ENCODE assay signal across 23 cellular contexts in the genomic region with DNA sequence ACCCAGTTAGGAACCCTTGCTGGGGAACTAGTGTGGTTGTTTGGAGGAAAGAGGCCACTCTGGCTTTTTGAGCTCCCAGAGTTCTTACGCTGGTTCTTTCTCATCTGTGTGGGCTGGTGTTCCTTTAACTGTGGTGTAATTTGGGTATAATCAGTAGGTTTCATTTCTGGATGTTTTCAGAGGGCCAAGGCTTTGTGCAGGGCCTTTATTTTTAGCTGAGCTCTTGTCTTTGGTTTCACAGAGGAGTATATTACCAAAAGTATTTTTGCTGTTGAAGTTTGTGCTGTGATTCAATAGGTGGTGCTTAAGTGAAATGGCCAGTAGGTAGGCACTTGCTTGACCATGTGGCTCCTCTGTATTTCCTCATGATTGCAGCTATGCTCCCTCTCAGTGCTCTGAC.
DNase-seq lines count a peak whose midpoint lies in the region; ATAC-seq and TF ChIP-seq lines count a peak whose summit lies in the region.
"Had no signal": no experiment of that assay in that cellular context is flagged by ENCODE, and none has a peak within 500 bp of the region (broad histone marks: within the 10 kb centered on the region; RNA-seq: fewer than 3 reads in every experiment).

No MANE protein-coding gene starts in this region.

- TF ChIP-seq CTCF in GM12865 (IDR thresholded peaks at IDR 0.05; ENCODE audit: insufficient read depth, low read depth, low read length, missing control alignments) = no peak
- no peak for TF ChIP-seq CTCF in OCI-LY7 (conservative IDR thresholded peaks at IDR 0.05; ENCODE audit: low read length)

- H3K36me3 ChIP-seq in OCI-LY7 (ENCODE audit: insufficient read depth, low read length) = no peaks in the 10 kb centered on the region
- H3K36me3 ChIP-seq: HAP-1 had no signal

- no peak overlapping the region for H3K4me2 ChIP-seq in OCI-LY7 (ENCODE audit: low read length)
- H3K4me2 ChIP-seq: GM23338 had no signal

- H3K27me3 Mint-ChIP-seq in stimulated activated memory B cell treated with anti-CD40 and anti-IgM and Interleukin-4, amounts not matched to agents 10 μg/mL and 1 μg/mL and 100 μg/mL, for 72 hours = no peaks in the 10 kb centered on the region
- H3K27me3 Mint-ChIP-seq: T-helper 17 cell had no signal

- BruUV-seq in OCI-LY7 (replicated peaks; lab: Mats Ljungman, UMichigan) = no TSS peak

- H3K4me3 Mint-ChIP-seq in stimulated activated memory B cell treated with anti-CD40 and anti-IgM and Interleukin-4, amounts not matched to agents 10 μg/mL and 1 μg/mL and 100 μg/mL, for 72 hours = no peak overlapping the region
- H3K4me3 Mint-ChIP-seq: CD8-positive, alpha-beta T cell; GM23338; T-helper 17 cell had no signal

- peaks cover 38% of the 10 kb centered on the region for H3K4me1 Mint-ChIP-seq in stimulated activated memory B cell treated with anti-CD40 and anti-IgM and Interleukin-4, amounts not matched to agents 10 μg/mL and 1 μg/mL and 100 μg/mL, for 72 hours
- H3K4me1 Mint-ChIP-seq: T-helper 17 cell had no signal

- peaks cover 8% of the 10 kb centered on the region for H3K36me3 Mint-ChIP-seq in stimulated activated memory B cell treated with anti-CD40 and anti-IgM and Interleukin-4, amounts not matched to agents 10 μg/mL and 1 μg/mL and 100 μg/mL, for 72 hours
- H3K36me3 Mint-ChIP-seq: CD8-positive, alpha-beta T cell had no signal

- H4K20me1 ChIP-seq in OCI-LY7 (ENCODE audit: insufficient read depth, low read length) = no peaks in the 10 kb centered on the region

- H3K27ac Mint-ChIP-seq in stimulated activated memory B cell treated with anti-CD40 and anti-IgM and Interleukin-4, amounts not matched to agents 10 μg/mL and 1 μg/mL and 100 μg/mL, for 72 hours = peak overlapping the region; percentile 36
- H3K27ac Mint-ChIP-seq: CD8-positive, alpha-beta T cell; GM23338; T-helper 17 cell had no signal

- ATAC-seq in HG02885 (IDR thresholded peaks at IDR 0.05; ENCODE audit: poor library complexity, unreplicated experiment) (peak; percentile 66), HG03108 (IDR thresholded peaks at IDR 0.05; ENCODE audit: unreplicated experiment) (no peak)
- ATAC-seq in stimulated activated memory B cell treated with anti-CD40 and anti-IgM and Interleukin-4, amounts not matched to agents 10 μg/mL and 1 μg/mL and 100 μg/mL, for 72 hours = no peak
- ATAC-seq: CD8-positive, alpha-beta T cell; GM23338; K562; T-helper 17 cell had no signal

- H3K79me2 ChIP-seq in OCI-LY7 (ENCODE audit: insufficient read depth, low read depth, low read length) = no peaks in the 10 kb centered on the region

- no peaks in the 10 kb centered on the region for H3K9me3 Mint-ChIP-seq in stimulated activated memory B cell treated with anti-CD40 and anti-IgM and Interleukin-4, amounts not matched to agents 10 μg/mL and 1 μg/mL and 100 μg/mL, for 72 hours
- H3K9me3 Mint-ChIP-seq: CD8-positive, alpha-beta T cell; GM23338 had no signal

- no peak overlapping the region for H3K27ac ChIP-seq in OCI-LY7 (ENCODE audit: low read depth, low read length, poor library complexity, severe bottlenecking)
- H3K27ac ChIP-seq: SK-N-MC had no signal

- POLR2A ChIA-PET in OCI-LY7 (lab: Charles Lee) = interaction anchor here (0.8 to 2.7 kb wide), 5 partner anchors 9 to 17 kb away, joined by 3 to 8 read pairs (median 3); no protein-coding TSS in a partner anchor

- peak overlapping the region; percentile 39; the same call in 1 of the 2 replicates for H2AFZ ChIP-seq in OCI-LY7 (ENCODE audit: low read length)
- H2AFZ ChIP-seq: GM23338 had no signal

- no peaks in the 10 kb centered on the region for H3K9me3 ChIP-seq in OCI-LY7 (ENCODE audit: low read length)
- H3K9me3 ChIP-seq: HAP-1 had no signal

- H3K4me3 ChIP-seq in GM12865 (ENCODE audit: low read depth, low read length) (no peak overlapping the region), OCI-LY7 (ENCODE audit: low read depth, low read length, poor library complexity, severe bottlenecking) (no peak overlapping the region)
- H3K4me3 ChIP-seq: GM23338, HAP-1, K562, SK-N-MC had no signal

- intact Hi-C loops in OCI-LY7 (cut with micrococcal nuclease; ENCODE audit: unreplicated experiment) = no loop called here

- no peaks in the 10 kb centered on the region for H3K9me2 ChIP-seq in OCI-LY7 (ENCODE audit: insufficient read depth, low read length)

- DNase-seq in GM12865 (ENCODE audit: low read depth) (peak; percentile 18), OCI-LY7 (ENCODE audit: low spot score) (no peak), NCI-H1694 treated with DMSO at 0.1 percent for 48 hours (lab: John Stamatoyannopoulos, UW) (no peak), kidney tubule cell (ENCODE audit: low spot score) (no peak)
- DNase-seq: 8988T; C1 segment of cervical spinal cord; CD8-positive, alpha-beta T cell; NCI-H1092; NCI-H1436 treated with DMSO at 0.1 percent for 48 hours; NCI-H2029 treated with DMSO at 0.1 percent for 48 hours; NCI-H226; NCI-H524; NCI-H82; SHP77; SW 1271; T-helper 17 cell had no signal

- CTCF ChIA-PET in OCI-LY7 (lab: Charles Lee; ENCODE audit: unreplicated experiment) = no interaction called here

- no peaks in the 10 kb centered on the region for H3K4me1 ChIP-seq in OCI-LY7 (ENCODE audit: insufficient read depth, low read length, poor library complexity, severe bottlenecking)
- H3K4me1 ChIP-seq: HAP-1 had no signal
